12 cellular contexts compared by ENCODE assay signal in the genomic region with DNA sequence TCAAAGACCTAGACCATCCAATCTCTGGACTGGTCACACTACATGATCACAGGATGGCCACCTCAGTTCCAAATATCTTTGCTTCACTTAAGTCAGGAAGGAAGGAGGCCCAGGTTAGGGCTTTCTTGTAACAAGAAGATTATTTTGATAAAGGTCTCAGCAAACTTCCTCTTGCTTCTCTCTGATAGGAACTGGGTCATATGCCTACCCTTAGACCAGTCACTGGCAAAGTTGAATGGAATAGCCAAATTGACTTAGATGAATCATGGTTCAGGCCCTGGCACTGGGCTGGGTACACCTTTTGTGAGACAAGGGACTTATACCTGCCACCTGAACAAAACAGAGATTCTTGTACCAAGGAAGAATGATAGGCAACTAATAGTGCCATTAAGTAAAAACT.
"Had no signal": no experiment of that assay in that cellular context is flagged by ENCODE, and none has a peak within 500 bp of the region (broad histone marks: within the 10 kb centered on the region; RNA-seq: fewer than 3 reads in every experiment).

No MANE protein-coding gene starts in this region.

- H3K36me3 ChIP-seq: ovary, upper lobe of right lung had no signal

- H3K4me1 Mint-ChIP-seq: central memory CD8-positive, alpha-beta T cell had no signal

- DNase-seq: activated naive CD4-positive, alpha-beta T cell treated with Interleukin-2 at 50 U/mL for 16 hours; amygdala; hippocampal formation; kidney glomerular epithelial cell; ovary; SK-N-SH; stimulated activated CD4-positive, alpha-beta T cell treated with anti-CD3 and anti-CD28 coated beads, Interleukin-12 subunit alpha, Interleukin-12 subunit beta, amount 100 ng/mL, for 4 hours; stimulated activated naive CD8-positive, alpha-beta T cell treated with anti-CD3 and anti-CD28 coated beads, Interleukin-15, Interleukin-2, amounts not matched to agents 100 U/mL and 50 U/mL, for 24 hours; upper lobe of right lung had no signal

- H3K4me3 ChIP-seq: ovary, upper lobe of right lung had no signal

- H3K27ac ChIP-seq: ovary, upper lobe of right lung had no signal

- H3K9me3 Mint-ChIP-seq: brain had no signal

- H3K4me3 Mint-ChIP-seq: brain; central memory CD8-positive, alpha-beta T cell; neural crest cell had no signal

- H3K27me3 ChIP-seq: ovary, upper lobe of right lung had no signal

- ATAC-seq: stimulated activated naive CD8-positive, alpha-beta T cell treated with anti-CD3 and anti-CD28 coated beads, Interleukin-15, Interleukin-2, amounts not matched to agents 100 U/mL and 50 U/mL, for 24 hours; upper lobe of right lung had no signal

- H3K9me3 ChIP-seq: ovary, SK-N-SH, upper lobe of right lung had no signal
